1 cellular context compared by ENCODE assay signal in the genomic region with DNA sequence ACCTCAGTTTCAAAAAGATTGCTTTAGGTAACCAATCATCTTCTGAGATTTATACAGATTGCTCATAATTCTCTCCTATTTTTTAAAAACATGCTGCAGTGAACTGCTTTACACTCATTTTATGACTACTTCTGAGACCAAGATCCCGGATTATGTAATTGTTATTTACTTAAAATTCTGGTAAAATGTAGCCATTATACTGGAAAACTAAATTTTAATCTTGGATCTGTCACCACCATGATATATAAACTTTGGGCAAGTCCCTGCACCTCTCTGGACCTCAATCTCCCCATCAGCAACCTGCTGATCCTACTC.
TF ChIP-seq lines count a peak whose summit lies in the region.

No MANE protein-coding gene starts in this region.

TF ChIP-seq in HepG2, 621 proteins besides CTCF, POLR2A, EP300 and RAD21:
- TF ChIP-seq MED1 (CRISPR knock-in tag; IDR thresholded peaks at IDR 0.05) (no peak), ZBTB3 (CRISPR knock-in tag; IDR thresholded peaks at IDR 0.05; ENCODE audit: borderline replicate concordance, low read depth) (no peak), GABPB1 (CRISPR knock-in tag; IDR thresholded peaks at IDR 0.05) (no peak), ZNF234 (CRISPR knock-in tag; conservative IDR thresholded peaks at IDR 0.05) (no peak), TBX2 (CRISPR knock-in tag; IDR thresholded peaks at IDR 0.05; ENCODE audit: borderline replicate concordance) (no peak), ELF3 (CRISPR knock-in tag; IDR thresholded peaks at IDR 0.05) (no peak), JUN (CRISPR knock-in tag; IDR thresholded peaks at IDR 0.05) (no peak)
- TF ChIP-seq, protein P1, sequence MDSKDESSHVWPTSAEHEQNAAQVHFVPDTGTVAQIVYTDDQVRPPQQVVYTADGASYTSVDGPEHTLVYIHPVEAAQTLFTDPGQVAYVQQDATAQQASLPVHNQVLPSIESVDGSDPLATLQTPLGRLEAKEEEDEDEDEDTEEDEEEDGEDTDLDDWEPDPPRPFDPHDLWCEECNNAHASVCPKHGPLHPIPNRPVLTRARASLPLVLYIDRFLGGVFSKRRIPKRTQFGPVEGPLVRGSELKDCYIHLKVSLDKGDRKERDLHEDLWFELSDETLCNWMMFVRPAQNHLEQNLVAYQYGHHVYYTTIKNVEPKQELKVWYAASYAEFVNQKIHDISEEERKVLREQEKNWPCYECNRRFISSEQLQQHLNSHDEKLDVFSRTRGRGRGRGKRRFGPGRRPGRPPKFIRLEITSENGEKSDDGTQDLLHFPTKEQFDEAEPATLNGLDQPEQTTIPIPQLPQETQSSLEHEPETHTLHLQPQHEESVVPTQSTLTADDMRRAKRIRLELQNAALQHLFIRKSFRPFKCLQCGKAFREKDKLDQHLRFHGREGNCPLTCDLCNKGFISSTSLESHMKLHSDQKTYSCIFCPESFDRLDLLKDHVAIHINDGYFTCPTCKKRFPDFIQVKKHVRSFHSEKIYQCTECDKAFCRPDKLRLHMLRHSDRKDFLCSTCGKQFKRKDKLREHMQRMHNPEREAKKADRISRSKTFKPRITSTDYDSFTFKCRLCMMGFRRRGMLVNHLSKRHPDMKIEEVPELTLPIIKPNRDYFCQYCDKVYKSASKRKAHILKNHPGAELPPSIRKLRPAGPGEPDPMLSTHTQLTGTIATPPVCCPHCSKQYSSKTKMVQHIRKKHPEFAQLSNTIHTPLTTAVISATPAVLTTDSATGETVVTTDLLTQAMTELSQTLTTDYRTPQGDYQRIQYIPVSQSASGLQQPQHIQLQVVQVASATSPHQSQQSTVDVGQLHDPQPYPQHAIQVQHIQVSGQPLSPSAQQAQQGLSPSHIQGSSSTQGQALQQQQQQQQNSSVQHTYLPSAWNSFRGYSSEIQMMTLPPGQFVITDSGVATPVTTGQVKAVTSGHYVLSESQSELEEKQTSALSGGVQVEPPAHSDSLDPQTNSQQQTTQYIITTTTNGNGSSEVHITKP (CRISPR knock-in tag; IDR thresholded peaks at IDR 0.05; ENCODE audit: low read depth), result no peak
